22 cellular contexts compared by ENCODE assay signal in the genomic region with DNA sequence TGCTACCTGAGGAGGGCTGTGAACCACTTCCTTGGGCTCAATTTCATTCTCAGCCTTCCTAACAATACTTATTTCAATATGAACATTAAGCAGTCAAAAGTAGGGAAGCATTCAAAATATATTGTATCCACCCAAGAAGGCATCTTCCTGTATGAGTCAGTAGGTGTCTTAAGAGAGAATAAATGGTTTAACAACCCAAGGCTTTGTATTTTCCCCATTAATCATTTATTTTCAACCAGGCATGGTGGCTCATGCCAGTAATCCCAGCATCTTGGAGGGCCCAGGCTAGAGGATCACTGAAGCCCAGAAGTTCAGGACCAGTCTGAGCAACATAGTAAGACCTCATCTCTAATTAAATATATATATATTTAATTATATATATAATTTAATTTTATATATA.
DNase-seq lines count a peak whose midpoint lies in the region; ATAC-seq and TF ChIP-seq lines count a peak whose summit lies in the region.
"Had no signal": no experiment of that assay in that cellular context is flagged by ENCODE, and none has a peak within 500 bp of the region (broad histone marks: within the 10 kb centered on the region; RNA-seq: fewer than 3 reads in every experiment).

No MANE protein-coding gene starts in this region.

- H3K27ac ChIP-seq in psoas muscle: no peak overlapping the region
- H3K27ac ChIP-seq: Peyer's patch had no signal

- intact Hi-C loops in psoas muscle (cut with DNase I): no loop called here

- no peak overlapping the region for H3K4me3 ChIP-seq in epithelial cell of esophagus (ENCODE audit: low read length)
- no peak overlapping the region for H3K4me3 ChIP-seq in psoas muscle
- H3K4me3 ChIP-seq: MG63, Peyer's patch had no signal

- no peaks in the 10 kb centered on the region for H3K9me3 ChIP-seq in psoas muscle
- H3K9me3 ChIP-seq: MG63, Peyer's patch had no signal

- no peaks in the 10 kb centered on the region for H3K4me1 ChIP-seq in psoas muscle
- H3K4me1 ChIP-seq: Peyer's patch had no signal

- DNase-seq in ELR (ENCODE audit: low read depth): peak; percentile 25
- peak; percentile 36 for DNase-seq in NCI-H226
- DNase-seq in epithelial cell of esophagus (ENCODE audit: low read depth): peak; percentile 21
- DNase-seq in kidney glomerular epithelial cell (lab: John Stamatoyannopoulos, UW): peak; percentile 15
- DNase-seq in NCI-H2227 treated with DMSO at 0.1 percent for 48 hours (lab: John Stamatoyannopoulos, UW): no peak
- DNase-seq in psoas muscle: no peak
- DNase-seq in GM20000 (ENCODE audit: low spot score): no peak
- DNase-seq: AML-193; C1 segment of cervical spinal cord; CD8-positive, alpha-beta T cell; GF-D8; Kasumi-1; MG63; NCI-H1048; NCI-H1417 treated with DMSO at 0.1 percent for 48 hours; NCI-H187 treated with DMSO at 0.1 percent for 48 hours; NCI-H2107; NCI-H510A treated with DMSO at 0.1 percent for 48 hours; NCI-H774; NK-92 treated with Interleukin-12 subunit alpha and Interleukin-12 subunit beta, amount 100 ng/mL, for 24 hours; Peyer's patch; Right ventricle myocardium superior had no signal

- H3K36me3 ChIP-seq in psoas muscle (ENCODE audit: insufficient read depth in 1 of 2, low read depth in 1 of 2): no peaks in the 10 kb centered on the region
- H3K36me3 ChIP-seq: MG63, Peyer's patch had no signal

- no peak for ATAC-seq in psoas muscle
- ATAC-seq: CD8-positive, alpha-beta T cell had no signal

- TF ChIP-seq CTCF in epithelial cell of esophagus (IDR thresholded peaks at IDR 0.05; ENCODE audit: insufficient read depth, low read depth, low read length, missing control alignments) (no peak), psoas muscle (IDR thresholded peaks at IDR 0.05) (no peak), GM20000 (IDR thresholded peaks at IDR 0.05; ENCODE audit: extremely low read depth, missing control alignments) (no peak)

- no peaks in the 10 kb centered on the region for H3K27me3 ChIP-seq in psoas muscle (ENCODE audit: insufficient read depth in 3 of 3, low read length in 2 of 3)
- H3K27me3 ChIP-seq: MG63, Peyer's patch had no signal

Comparison
In these comparisons a context has a peak if more than half of its experiments do, and no peak if none do; other contexts are left out.
1. DNase-seq: peak in ELR (single experiment), NCI-H226 (single experiment), epithelial cell of esophagus (single experiment) and kidney glomerular epithelial cell (single experiment); none in NCI-H2227 treated with DMSO at 0.1 percent for 48 hours (single experiment), psoas muscle (0 of 2) and GM20000 (single experiment).